9 cellular contexts compared by ENCODE assay signal in the genomic region with DNA sequence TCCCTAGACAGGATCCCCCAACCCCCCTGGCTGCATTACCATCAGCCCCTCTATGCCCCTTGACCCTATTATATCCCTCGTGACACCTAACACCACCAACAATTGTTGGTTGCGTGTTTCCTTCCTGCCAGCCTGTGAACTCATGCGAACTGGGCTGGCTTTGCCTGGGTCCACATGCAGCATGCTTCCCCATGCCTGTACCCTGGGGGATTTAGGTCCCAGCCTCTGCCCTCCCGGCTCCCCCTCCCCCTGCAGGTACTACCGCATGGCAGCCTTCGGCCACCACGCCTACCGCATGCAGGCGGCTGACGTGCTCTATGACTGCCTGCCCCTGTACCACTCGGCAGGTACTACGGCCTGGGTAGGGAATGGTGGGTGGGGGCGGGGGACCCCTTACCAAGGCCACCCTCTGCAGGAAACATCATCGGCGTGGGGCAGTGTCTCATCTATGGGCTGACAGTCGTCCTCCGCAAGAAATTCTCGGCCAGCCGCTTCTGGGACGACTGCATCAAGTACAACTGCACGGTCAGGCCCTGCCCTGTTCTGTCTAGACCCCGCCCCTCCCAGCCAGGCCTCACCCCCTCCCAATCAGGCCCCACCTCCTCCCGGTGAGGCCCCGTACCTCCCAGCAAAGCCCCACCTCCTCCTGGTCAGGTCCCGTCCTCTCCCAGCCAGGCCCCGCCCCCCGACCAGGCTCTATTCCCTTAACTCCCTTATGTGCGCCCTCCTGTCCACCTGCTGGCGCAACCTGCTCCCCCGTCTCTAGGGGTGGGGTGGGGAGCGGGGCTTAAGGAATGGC. TPM values are rescaled to one million over a fixed set of nuclear protein-coding genes. Genes with fewer than 3 reads are reported as not detected.
DNase-seq lines count a peak whose midpoint lies in the region; ATAC-seq and TF ChIP-seq lines count a peak whose summit lies in the region.
"Had no signal": no experiment of that assay in that cellular context is flagged by ENCODE, and none has a peak within 500 bp of the region (broad histone marks: within the 10 kb centered on the region; RNA-seq: fewer than 3 reads in every experiment).

No MANE protein-coding gene starts in this region.

- peak overlapping the region; percentile 91 to 96 (median 93) for H3K27ac Mint-ChIP-seq in CD4-positive, CD25-positive, alpha-beta regulatory T cell
- H3K27ac Mint-ChIP-seq in WTC11, result peak overlapping the region; percentile 77
- peak overlapping the region; percentile 25 for H3K27ac Mint-ChIP-seq in stimulated activated naive B cell treated with anti-CD40 and anti-IgM and Interleukin-4, amounts not matched to agents 10 μg/mL and 1 μg/mL and 100 μg/mL, for 72 hours

- no peaks in the 10 kb centered on the region for H3K27me3 ChIP-seq in CD4-positive, CD25-positive, alpha-beta regulatory T cell (ENCODE audit: control insufficient read depth, insufficient read depth, low read length)
- H3K27me3 ChIP-seq in HUES48 (ENCODE audit: control insufficient read depth, insufficient read depth, low read length) (no peaks in the 10 kb centered on the region), mesendoderm (ENCODE audit: insufficient read depth, low read length, poor library complexity) (no peaks in the 10 kb centered on the region)

- no peak overlapping the region for H2BK120ac ChIP-seq in mesendoderm (ENCODE audit: low read depth, low read length)

- no CpG with 5 or more reads among the region's 31 CpGs for WGBS in mesendoderm (ENCODE audit: extremely low coverage, insufficient coverage, low lambda C conversion rate)

- H3K36me3 ChIP-seq in CD4-positive, CD25-positive, alpha-beta regulatory T cell (ENCODE audit: control insufficient read depth, insufficient read depth, low read length), result no peaks in the 10 kb centered on the region
- H3K36me3 ChIP-seq in HUES48 (ENCODE audit: control insufficient read depth, insufficient read depth, low read length) (no peaks in the 10 kb centered on the region), mesendoderm (ENCODE audit: control insufficient read depth, insufficient read depth, low read length) (no peaks in the 10 kb centered on the region)

- H4K8ac ChIP-seq in mesendoderm (ENCODE audit: low read depth, low read length), result no peak overlapping the region

- H3K4me1 ChIP-seq in CD4-positive, CD25-positive, alpha-beta regulatory T cell (ENCODE audit: control insufficient read depth, insufficient read depth, low read length, poor library complexity, severe bottlenecking), result peaks cover 30% of the 10 kb centered on the region
- H3K4me1 ChIP-seq in HUES48 (ENCODE audit: control insufficient read depth, insufficient read depth, low read length) (peaks cover 10% of the 10 kb centered on the region), mesendoderm (ENCODE audit: control insufficient read depth, low read depth, low read length) (peaks cover 6% of the 10 kb centered on the region)

- CTCF ChIA-PET in WTC11 (lab: Charles Lee), result interaction anchor here (0.8 to 2.5 kb wide), 10 partner anchors 7 to 295 kb away, joined by 3 to 8 read pairs (median 4); no protein-coding TSS in a partner anchor

- H3K9me3 Mint-ChIP-seq in CD4-positive, CD25-positive, alpha-beta regulatory T cell, result no peaks in the 10 kb centered on the region
- H3K9me3 Mint-ChIP-seq in WTC11, result no peaks in the 10 kb centered on the region
- no peaks in the 10 kb centered on the region for H3K9me3 Mint-ChIP-seq in stimulated activated naive B cell treated with anti-CD40 and anti-IgM and Interleukin-4, amounts not matched to agents 10 μg/mL and 1 μg/mL and 100 μg/mL, for 72 hours

- no peaks in the 10 kb centered on the region for H3K27me3 Mint-ChIP-seq in CD4-positive, CD25-positive, alpha-beta regulatory T cell
- peaks cover 9% of the 10 kb centered on the region; the same call in 1 of the 2 replicates for H3K27me3 Mint-ChIP-seq in WTC11 (ENCODE audit: low read depth)
- no peaks in the 10 kb centered on the region for H3K27me3 Mint-ChIP-seq in stimulated activated naive B cell treated with anti-CD40 and anti-IgM and Interleukin-4, amounts not matched to agents 10 μg/mL and 1 μg/mL and 100 μg/mL, for 72 hours

- no peaks in the 10 kb centered on the region for H3K9me3 ChIP-seq in CD4-positive, CD25-positive, alpha-beta regulatory T cell (ENCODE audit: control insufficient read depth in 2 of 2, low read length in 2 of 2)
- no peaks in the 10 kb centered on the region for H3K9me3 ChIP-seq in HUES48 (ENCODE audit: control insufficient read depth, insufficient read depth, low read length)

- H2AK5ac ChIP-seq in mesendoderm (ENCODE audit: low read length), result peak overlapping the region; percentile 37

- H3K4me3 Mint-ChIP-seq in CD4-positive, CD25-positive, alpha-beta regulatory T cell, result peak overlapping the region; percentile 36 to 80 (median 70)
- peak overlapping the region; percentile 78 for H3K4me3 Mint-ChIP-seq in WTC11
- peak overlapping the region; percentile 12 to 55 for H3K4me3 Mint-ChIP-seq in stimulated activated naive B cell treated with anti-CD40 and anti-IgM and Interleukin-4, amounts not matched to agents 10 μg/mL and 1 μg/mL and 100 μg/mL, for 72 hours

- H4K5ac ChIP-seq in mesendoderm (ENCODE audit: low read length), result no peak overlapping the region

- no peaks in the 10 kb centered on the region for H3K36me3 Mint-ChIP-seq in CD4-positive, CD25-positive, alpha-beta regulatory T cell
- H3K36me3 Mint-ChIP-seq in WTC11, result no peaks in the 10 kb centered on the region
- peaks cover 6 to 8% of the 10 kb centered on the region in 2 donors for H3K36me3 Mint-ChIP-seq in stimulated activated naive B cell treated with anti-CD40 and anti-IgM and Interleukin-4, amounts not matched to agents 10 μg/mL and 1 μg/mL and 100 μg/mL, for 72 hours

- H3K27ac ChIP-seq in CD4-positive, CD25-positive, alpha-beta regulatory T cell (ENCODE audit: insufficient read depth, low read length, poor library complexity, severe bottlenecking), result peak overlapping the region; percentile 49
- H3K27ac ChIP-seq in HUES48 (ENCODE audit: low read depth, low read length), result peak overlapping the region; percentile 65
- no peak overlapping the region for H3K27ac ChIP-seq in mesendoderm (ENCODE audit: low read depth, low read length)

- peak; percentile 81 to 86 for ATAC-seq in CD4-positive, CD25-positive, alpha-beta regulatory T cell (ENCODE audit: low read depth in 2 of 2)
- peak; percentile 96 for ATAC-seq in WTC11
- ATAC-seq in stimulated activated naive B cell treated with anti-CD40 and anti-IgM and Interleukin-4, amounts not matched to agents 10 μg/mL and 1 μg/mL and 100 μg/mL, for 72 hours (replicated peaks), result peak; percentile 95 to 98
- no peak for ATAC-seq in HG02759 (IDR thresholded peaks at IDR 0.05; ENCODE audit: unreplicated experiment)

- H3K4me3 ChIP-seq in CD4-positive, CD25-positive, alpha-beta regulatory T cell (ENCODE audit: low read depth, low read length), result no peak overlapping the region
- H3K4me3 ChIP-seq in HUES48 (ENCODE audit: low read depth, low read length), result peak overlapping the region; percentile 77
- H3K4me3 ChIP-seq in mesendoderm (ENCODE audit: low read length), result peak overlapping the region; percentile 15

- no peak overlapping the region for H3K4ac ChIP-seq in mesendoderm (ENCODE audit: low read depth, low read length)

- H2BK15ac ChIP-seq in mesendoderm (replicated peaks; ENCODE audit: low read depth), result no peak overlapping the region

- H2BK5ac ChIP-seq in mesendoderm (ENCODE audit: low read length), result no peak overlapping the region

- H3K9ac ChIP-seq in HUES48 (ENCODE audit: low read depth, low read length) (peak overlapping the region; percentile 68), mesendoderm (ENCODE audit: low read length) (peak overlapping the region; percentile 42)

- H3K4me1 Mint-ChIP-seq in CD4-positive, CD25-positive, alpha-beta regulatory T cell, result peaks cover 10 to 33% (median 19%) of the 10 kb centered on the region in 4 donors
- peaks cover 21% of the 10 kb centered on the region for H3K4me1 Mint-ChIP-seq in WTC11
- peaks cover 16 to 22% of the 10 kb centered on the region in 2 donors for H3K4me1 Mint-ChIP-seq in stimulated activated naive B cell treated with anti-CD40 and anti-IgM and Interleukin-4, amounts not matched to agents 10 μg/mL and 1 μg/mL and 100 μg/mL, for 72 hours

- peak overlapping the region; percentile 87 for H3K4me2 ChIP-seq in mesendoderm (ENCODE audit: low read length)

- POLR2A ChIA-PET in WTC11 (lab: Charles Lee), result no interaction called here

- peak; percentile 43 to 78 (median 68) for DNase-seq in CD4-positive, CD25-positive, alpha-beta regulatory T cell
- DNase-seq in WTC11 (ENCODE audit: low spot score) (peak; percentile 99), mesendoderm (peak; percentile 99)
- peak; percentile 50 for DNase-seq in central memory CD4-positive, alpha-beta T cell
- peak; percentile 65 for DNase-seq in stimulated activated naive B cell treated with anti-CD40 and anti-IgM and Interleukin-4, amounts not matched to agents 10 μg/mL and 1 μg/mL and 100 μg/mL, for 72 hours
- no peak for DNase-seq in NK-92 treated with Interleukin-12 subunit alpha and Interleukin-12 subunit beta, amount 100 ng/mL, for 24 hours (lab: John Stamatoyannopoulos, UW)

- no peak overlapping the region for H3K18ac ChIP-seq in mesendoderm (ENCODE audit: low read length)

- H3K56ac ChIP-seq in mesendoderm (ENCODE audit: low read length), result peak overlapping the region; percentile 71

- H3K23ac ChIP-seq in mesendoderm (ENCODE audit: low read length), result peak overlapping the region; percentile 59

- no peaks in the 10 kb centered on the region for H3K79me1 ChIP-seq in mesendoderm (ENCODE audit: low read length)

- TF ChIP-seq CTCF in WTC11 (IDR thresholded peaks at IDR 0.05), result peak; percentile 30; the same call in 1 of the 2 replicates

- no peaks in the 10 kb centered on the region for H3K79me2 ChIP-seq in mesendoderm (ENCODE audit: control insufficient read depth, insufficient read depth, low read length)

TF ChIP-seq in WTC11, 78 proteins besides CTCF, POLR2A, EP300 and RAD21 (continues in another document):
- TF ChIP-seq ESRRA (CRISPR knock-in tag; IDR thresholded peaks at IDR 0.05; ENCODE audit: borderline replicate concordance), result 0 out of 2 replicates have a peak, but pooled peaks have one; percentile 22

RNA-seq across cellular contexts. Expression of a gene that starts 18.5 kb away (rescaled TPM):
- total RNA-seq in CD4-positive, CD25-positive, alpha-beta regulatory T cell, result 4.6 TPM
- polyA plus RNA-seq in CD4-positive, CD25-positive, alpha-beta regulatory T cell, result 1 to 10 TPM; 3.9 to 5.2 (median 4.1) TPM
- total RNA-seq in WTC11 (2021), result 8.6 to 12.1 TPM (median 10.1 TPM) in 3 replicates
- 2.0 TPM for polyA plus RNA-seq in mesendoderm (2013, experiment 1 of 2)
- 1.8 TPM for polyA plus RNA-seq in mesendoderm (2013, experiment 2 of 2)

RNA-seq across cellular contexts. Expression of a gene that starts 22.7 kb away (rescaled TPM):
- 49.9 TPM for total RNA-seq in CD4-positive, CD25-positive, alpha-beta regulatory T cell
- 10 to 100 TPM; 60.5 to 76.0 (median 63.8) TPM for polyA plus RNA-seq in CD4-positive, CD25-positive, alpha-beta regulatory T cell
- total RNA-seq in WTC11 (2021), result 81.7 to 108 TPM (median 108 TPM) in 3 replicates
- polyA plus RNA-seq in mesendoderm (2013, experiment 1 of 2), result 62.3 TPM
- 62.5 TPM for polyA plus RNA-seq in mesendoderm (2013, experiment 2 of 2)

RNA-seq across cellular contexts. Expression of a gene that starts 28.1 kb away (rescaled TPM):
- total RNA-seq in CD4-positive, CD25-positive, alpha-beta regulatory T cell, result not detected
- polyA plus RNA-seq in CD4-positive, CD25-positive, alpha-beta regulatory T cell, result not detected
- not detected in 3 replicates for total RNA-seq in WTC11 (2021)
- not detected for polyA plus RNA-seq in mesendoderm (2013, experiment 1 of 2)
- polyA plus RNA-seq in mesendoderm (2013, experiment 2 of 2), result not detected
- total RNA-seq: myocyte had no signal

RNA-seq across cellular contexts. Expression of a gene that starts 40.3 kb away (rescaled TPM):
- not detected for total RNA-seq in CD4-positive, CD25-positive, alpha-beta regulatory T cell
- polyA plus RNA-seq in CD4-positive, CD25-positive, alpha-beta regulatory T cell, result under 1 TPM in 1 of 4 donors, not detected in 3; 0.16 TPM
- 1.2 to 2.9 TPM (median 2.3 TPM) in 3 replicates for total RNA-seq in WTC11 (2021)
- polyA plus RNA-seq in mesendoderm (2013, experiment 1 of 2), result 0.22 TPM
- 0.25 TPM for polyA plus RNA-seq in mesendoderm (2013, experiment 2 of 2)

Comparison
In these comparisons a context has a peak if more than half of its experiments do, and no peak if none do; other contexts are left out.
1. H3K27ac Mint-ChIP-seq: peak in every context shown above with its lines; median percentile 93 in CD4-positive, CD25-positive, alpha-beta regulatory T cell; 77 in WTC11; 25 in stimulated activated naive B cell treated with anti-CD40 and anti-IgM and Interleukin-4, amounts not matched to agents 10 μg/mL and 1 μg/mL and 100 μg/mL, for 72 hours.